ENCODE assay signal across 8 cellular contexts in genomic region chr12:121839993-121840761, GRCh38. TPM values are rescaled to one million over a fixed set of nuclear protein-coding genes. Genes with fewer than 3 reads are reported as not detected.
A peak's percentile ranks its signal among the peaks of the same experiment; 100 is the strongest.
DNase-seq lines count a peak whose midpoint lies in the region; ATAC-seq and TF ChIP-seq lines count a peak whose summit lies in the region.

No MANE protein-coding gene starts in this region.

- H4K20me1 ChIP-seq in OCI-LY1 (ENCODE audit: insufficient read depth, low read length): no peaks in the 10 kb centered on the region

- H3K36me3 ChIP-seq in ES-I3 (ENCODE audit: insufficient read depth, low read length) (no peaks in the 10 kb centered on the region), OCI-LY1 (ENCODE audit: insufficient read depth, low read length) (no peaks in the 10 kb centered on the region), trophoblast cell (ENCODE audit: control insufficient read depth in 1 of 2, insufficient read depth in 2 of 2, low read length in 2 of 2) (no peaks in the 10 kb centered on the region)

- H3K4me1 Mint-ChIP-seq in endothelial cell (ENCODE audit: unreplicated experiment): no peaks in the 10 kb centered on the region

- H3K9me2 ChIP-seq in OCI-LY1 (ENCODE audit: low read depth, low read length): no peaks in the 10 kb centered on the region

- peak overlapping the region; percentile 76 for H3K4me3 ChIP-seq in OCI-LY1 (ENCODE audit: low read depth, low read length, poor library complexity, severe bottlenecking)
- H3K4me3 ChIP-seq in trophoblast cell (ENCODE audit: low read depth, low read length): peak overlapping the region; percentile 74

- no peak overlapping the region for H3K23ac ChIP-seq in trophoblast cell (ENCODE audit: low read length)

- H2BK12ac ChIP-seq in trophoblast cell (ENCODE audit: low read length): no peak overlapping the region

- H3K27ac ChIP-seq in OCI-LY1 (ENCODE audit: low read depth, low read length, poor library complexity, severe bottlenecking) (no peak overlapping the region), trophoblast cell (ENCODE audit: low read depth, low read length) (no peak overlapping the region)

- H3K14ac ChIP-seq in trophoblast cell (ENCODE audit: low read length): peak overlapping the region; percentile 89

- H2BK5ac ChIP-seq in trophoblast cell (ENCODE audit: low read depth, low read length, poor library complexity): peak overlapping the region; percentile 13

- H3K9me3 ChIP-seq in ES-I3 (ENCODE audit: control insufficient read depth, insufficient read depth, low read length) (no peaks in the 10 kb centered on the region), OCI-LY1 (ENCODE audit: low read length) (no peaks in the 10 kb centered on the region), trophoblast cell (ENCODE audit: insufficient read depth, low read depth, low read length) (no peaks in the 10 kb centered on the region)

- H3K9ac ChIP-seq in ES-I3 (ENCODE audit: low read depth, low read length): peak overlapping the region; percentile 71
- peak overlapping the region; percentile 78 for H3K9ac ChIP-seq in OCI-LY1 (ENCODE audit: low read length)
- peak overlapping the region; percentile 46 for H3K9ac ChIP-seq in trophoblast cell (ENCODE audit: low read length)

- no CpG with 5 or more reads among the region's 24 CpGs for WGBS in trophoblast cell (ENCODE audit: extremely low coverage, insufficient coverage, insufficient read length)

- H3K4me2 ChIP-seq in OCI-LY1 (ENCODE audit: low read length) (peak overlapping the region; percentile 77), trophoblast cell (ENCODE audit: low read length) (peak overlapping the region; percentile 81)

- peak overlapping the region; percentile 82 for H4K12ac ChIP-seq in trophoblast cell (ENCODE audit: low read depth, low read length)

- H3K79me2 ChIP-seq in OCI-LY1 (ENCODE audit: insufficient read depth, low read length): no peaks in the 10 kb centered on the region
- peaks cover 2% of the 10 kb centered on the region for H3K79me2 ChIP-seq in trophoblast cell (ENCODE audit: control insufficient read depth, insufficient read depth, low read length, poor library complexity)

- peak overlapping the region; percentile 65 for H3K27ac Mint-ChIP-seq in endothelial cell (ENCODE audit: unreplicated experiment)

- H3K9me3 Mint-ChIP-seq in endothelial cell (ENCODE audit: unreplicated experiment): no peaks in the 10 kb centered on the region

- DNase-seq in endothelial cell (ENCODE audit: low spot score) (no peak), trophoblast cell (peak; percentile 6 to 47), G401 (ENCODE audit: low spot score) (no peak), SK-N-DZ (ENCODE audit: low spot score) (no peak)

- H2BK120ac ChIP-seq in trophoblast cell (ENCODE audit: insufficient read depth, low read length, poor library complexity): peak overlapping the region; percentile 54

- H3K36me3 Mint-ChIP-seq in endothelial cell (ENCODE audit: low read depth, unreplicated experiment): no peaks in the 10 kb centered on the region

- in situ Hi-C loops in G401 (cut with HindIII; ENCODE audit: low sequenced_read_pairs): no loop called here

- H3K4me1 ChIP-seq in ES-I3 (ENCODE audit: insufficient read depth, low read length) (0 out of 2 replicates have a peak, but pooled peaks cover 6% of the 10 kb centered on the region), OCI-LY1 (ENCODE audit: insufficient read depth, low read length, severe bottlenecking) (peaks cover 8% of the 10 kb centered on the region), trophoblast cell (ENCODE audit: control insufficient read depth in 1 of 2, insufficient read depth in 2 of 2, low read length in 2 of 2) (peaks cover 0 to 9% of the 10 kb centered on the region in 2 experiments)

- H2AFZ ChIP-seq in OCI-LY1 (ENCODE audit: low read length) (peak overlapping the region; percentile 31; the same call in 1 of the 2 replicates), trophoblast cell (ENCODE audit: insufficient read depth, low read length, poor library complexity) (peak overlapping the region; percentile 82)

- ATAC-seq in HG03439 (IDR thresholded peaks at IDR 0.05; ENCODE audit: unreplicated experiment) (no peak), HG02973 (IDR thresholded peaks at IDR 0.05; ENCODE audit: unreplicated experiment) (no peak)

- no peak overlapping the region for H2AK5ac ChIP-seq in trophoblast cell (ENCODE audit: low read length)

- H3K4ac ChIP-seq in trophoblast cell (ENCODE audit: low read depth, low read length): peak overlapping the region; percentile 28

- peak overlapping the region; percentile 91 for H3K4me3 Mint-ChIP-seq in endothelial cell (ENCODE audit: unreplicated experiment)

- peak overlapping the region; percentile 53 for H4K91ac ChIP-seq in trophoblast cell (ENCODE audit: low read depth, low read length)

- H4K8ac ChIP-seq in trophoblast cell (ENCODE audit: low read depth, low read length): peak overlapping the region; percentile 74

- H3K27me3 ChIP-seq in OCI-LY1 (ENCODE audit: insufficient read depth, low read length) (peaks cover 3% of the 10 kb centered on the region; the same call in 1 of the 2 replicates), trophoblast cell (ENCODE audit: insufficient read depth, low read length) (no peaks in the 10 kb centered on the region)

- no peak for TF ChIP-seq CTCF in OCI-LY1 (IDR thresholded peaks at IDR 0.05; ENCODE audit: low read length)
- no peak for TF ChIP-seq CTCF in endothelial cell (IDR thresholded peaks at IDR 0.05; ENCODE audit: unreplicated experiment)

- no peaks in the 10 kb centered on the region for H3F3A ChIP-seq in OCI-LY1 (ENCODE audit: insufficient read depth, low read length)

- H3K18ac ChIP-seq in trophoblast cell (ENCODE audit: low read length): peak overlapping the region; percentile 62

- peaks cover 3% of the 10 kb centered on the region for H3K79me1 ChIP-seq in trophoblast cell (ENCODE audit: low read length)

- H3K27me3 Mint-ChIP-seq in endothelial cell (ENCODE audit: unreplicated experiment): peaks cover 2% of the 10 kb centered on the region

RNA-seq across cellular contexts. Expression of gene HPD, which starts 18.5 kb away (rescaled TPM):
- not detected for total RNA-seq in endothelial cell (ENCODE audit: unreplicated experiment)
- polyA plus RNA-seq in trophoblast cell (2013): 2.5 TPM in 2 replicates
- total RNA-seq in G401 (2014; rRNA removed; shearing (Covaris generic)): 16.2 and 20.0 TPM in 2 replicates
- polyA plus RNA-seq in SK-N-DZ (2014; cell fraction: cytosol; rRNA removed): not detected in 2 replicates
- not detected in 2 replicates for polyA plus RNA-seq in SK-N-DZ (2014; cell fraction: nucleus; rRNA removed)

RNA-seq across cellular contexts. Expression of gene SETD1B, which starts 36.4 kb away (rescaled TPM):
- 25.3 TPM for total RNA-seq in endothelial cell (ENCODE audit: unreplicated experiment)
- 19.3 and 19.5 TPM in 2 replicates for polyA plus RNA-seq in trophoblast cell (2013)
- 0.62 and 2.8 TPM in 2 replicates for total RNA-seq in G401 (2014; rRNA removed; shearing (Covaris generic))
- 3.3 and 4.6 TPM in 2 replicates for polyA plus RNA-seq in SK-N-DZ (2014; cell fraction: cytosol; rRNA removed)
- polyA plus RNA-seq in SK-N-DZ (2014; cell fraction: nucleus; rRNA removed): 3.4 and 6.6 TPM in 2 replicates

RNA-seq across cellular contexts. Expression of gene RHOF, which starts 46.7 kb away (rescaled TPM):
- total RNA-seq in endothelial cell (ENCODE audit: unreplicated experiment): 25.7 TPM
- 10.9 and 11.1 TPM in 2 replicates for polyA plus RNA-seq in trophoblast cell (2013)
- total RNA-seq in G401 (2014; rRNA removed; shearing (Covaris generic)): 35.3 and 46.6 TPM in 2 replicates
- 0.90 and 3.7 TPM in 2 replicates for polyA plus RNA-seq in SK-N-DZ (2014; cell fraction: cytosol; rRNA removed)
- 57.6 and 75.5 TPM in 2 replicates for polyA plus RNA-seq in SK-N-DZ (2014; cell fraction: nucleus; rRNA removed)

RNA-seq across cellular contexts. Expression of gene PSMD9, which starts 48.4 kb away (rescaled TPM):
- total RNA-seq in endothelial cell (ENCODE audit: unreplicated experiment): 34.0 TPM
- polyA plus RNA-seq in trophoblast cell (2013): 45.6 and 47.7 TPM in 2 replicates
- total RNA-seq in G401 (2014; rRNA removed; shearing (Covaris generic)): 65.2 and 96.5 TPM in 2 replicates
- 84.3 and 105 TPM in 2 replicates for polyA plus RNA-seq in SK-N-DZ (2014; cell fraction: cytosol; rRNA removed)
- polyA plus RNA-seq in SK-N-DZ (2014; cell fraction: nucleus; rRNA removed): 73.4 and 78.1 TPM in 2 replicates

Comparison
In these comparisons a context has a peak if more than half of its experiments do, and no peak if none do; other contexts are left out.
1. DNase-seq: peak in trophoblast cell (2 of 2); none in endothelial cell (single experiment), G401 (single experiment) and SK-N-DZ (single experiment).
2. RNA of gene HPD, which starts 18.5 kb away (total RNA-seq): 16.2 to 20.0 TPM in G401; not detected in endothelial cell (single experiment); every median in the first group is over 10 times any median in the second.
3. Peak in every context shown above with its lines, with median percentiles within 50 percentile points of each other: H3K9ac ChIP-seq.